Comparison of ENCODE assay signal across 1 cellular context in the genomic region with DNA sequence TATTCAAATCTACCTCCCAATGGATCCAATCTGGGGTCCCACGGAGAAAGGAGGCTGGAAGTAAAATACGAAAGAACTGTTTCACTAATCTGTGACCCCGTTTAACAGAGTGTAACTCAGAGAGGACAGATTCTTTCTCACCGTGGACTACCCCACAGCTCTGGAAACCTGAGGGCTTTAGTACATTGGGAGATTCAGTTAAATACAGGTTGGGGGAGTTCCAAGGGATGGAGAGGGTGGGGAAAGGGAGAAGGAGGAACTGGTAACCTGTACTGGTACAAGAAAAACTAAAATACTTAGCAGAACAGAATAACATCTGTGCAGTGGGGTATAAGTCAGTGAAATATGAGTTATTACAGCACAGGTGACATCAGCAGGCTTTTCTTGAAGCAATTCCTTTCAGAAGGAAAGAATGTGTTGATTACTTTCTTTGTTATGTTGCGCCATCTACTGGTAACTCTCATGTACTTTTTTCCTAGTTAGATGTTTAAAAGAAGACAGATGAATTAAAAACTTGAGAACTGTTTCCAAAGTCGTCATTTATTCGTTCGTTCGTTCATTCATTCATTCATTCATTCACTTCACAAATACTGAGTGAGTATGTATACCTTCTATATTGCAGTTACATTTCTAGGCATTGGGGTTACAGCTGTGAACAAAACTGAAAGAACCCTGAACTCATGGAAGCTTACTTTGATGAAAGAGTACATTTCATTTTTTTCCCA.
TF ChIP-seq lines count a peak whose summit lies in the region.

No MANE protein-coding gene starts in this region.

TF ChIP-seq in H1, 55 proteins besides CTCF, POLR2A, EP300 and RAD21 (continued from another document):
- no peak for TF ChIP-seq CHD7 (IDR thresholded peaks at IDR 0.05; ENCODE audit: insufficient replicate concordance, low read length)
- TF ChIP-seq YY1 (IDR thresholded peaks at IDR 0.05; ENCODE audit: low read depth, low read length): no peak
- TF ChIP-seq TCF12 (IDR thresholded peaks at IDR 0.05; ENCODE audit: low read depth, low read length): no peak
- TF ChIP-seq SP1 (IDR thresholded peaks at IDR 0.05; ENCODE audit: low read depth, low read length): no peak
- TF ChIP-seq CREB1 (IDR thresholded peaks at IDR 0.05): no peak
- TF ChIP-seq BRCA1 (IDR thresholded peaks at IDR 0.05; ENCODE audit: low read depth, low read length): no peak
- no peak for TF ChIP-seq TEAD4 (IDR thresholded peaks at IDR 0.05; ENCODE audit: low read depth, low read length)
- no peak for TF ChIP-seq SP4 (IDR thresholded peaks at IDR 0.05; ENCODE audit: low read length)
- TF ChIP-seq HDAC6 (IDR thresholded peaks at IDR 0.05; ENCODE audit: low read depth, low read length): no peak
- TF ChIP-seq, protein P1, sequence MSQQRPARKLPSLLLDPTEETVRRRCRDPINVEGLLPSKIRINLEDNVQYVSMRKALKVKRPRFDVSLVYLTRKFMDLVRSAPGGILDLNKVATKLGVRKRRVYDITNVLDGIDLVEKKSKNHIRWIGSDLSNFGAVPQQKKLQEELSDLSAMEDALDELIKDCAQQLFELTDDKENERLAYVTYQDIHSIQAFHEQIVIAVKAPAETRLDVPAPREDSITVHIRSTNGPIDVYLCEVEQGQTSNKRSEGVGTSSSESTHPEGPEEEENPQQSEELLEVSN (IDR thresholded peaks at IDR 0.05): no peak
- TF ChIP-seq ZNF274 (IDR thresholded peaks at IDR 0.05; ENCODE audit: borderline replicate concordance, extremely low read depth, low read length): no peak
- TF ChIP-seq TAF1 (IDR thresholded peaks at IDR 0.05; ENCODE audit: low read depth, low read length): no peak
- TF ChIP-seq GTF2F1 (IDR thresholded peaks at IDR 0.05; ENCODE audit: borderline replicate concordance, low read depth, low read length): no peak
- TF ChIP-seq NRF1 (IDR thresholded peaks at IDR 0.05; ENCODE audit: low read depth, low read length): no peak
- TF ChIP-seq EGR1 (IDR thresholded peaks at IDR 0.05; ENCODE audit: borderline replicate concordance, low read depth, low read length): no peak
- TF ChIP-seq SIN3A (conservative IDR thresholded peaks at IDR 0.05 in 1 of 2, IDR thresholded peaks at IDR 0.05 in 1 of 2; ENCODE audit: low read depth in 1 of 2, low read length in 2 of 2): no peak
- no peak for TF ChIP-seq SUZ12 (IDR thresholded peaks at IDR 0.05; ENCODE audit: low read length)
